ENCODE assay signal across 8 cellular contexts in genomic region chr1:39407889-39408640, GRCh38.
A peak's percentile ranks its signal among the peaks of the same experiment; 100 is the strongest.
DNase-seq lines count a peak whose midpoint lies in the region; ATAC-seq and TF ChIP-seq lines count a peak whose summit lies in the region.

No MANE protein-coding gene starts in this region.

- TF ChIP-seq EP300 in suprapubic skin (IDR thresholded peaks at IDR 0.05) = no peak

- TF ChIP-seq POLR2A in suprapubic skin (IDR thresholded peaks at IDR 0.05) = peak in 1 of 2 donors; percentile 19

- H3K36me3 ChIP-seq in Caco-2 (ENCODE audit: control insufficient read depth, insufficient read depth, low read length) = no peaks in the 10 kb centered on the region
- peaks cover 27% of the 10 kb centered on the region for H3K36me3 ChIP-seq in HUES64 (ENCODE audit: insufficient read depth, low read length)
- peaks cover 6% of the 10 kb centered on the region for H3K36me3 ChIP-seq in suprapubic skin

- H3K9me3 Mint-ChIP-seq in Caco-2 (ENCODE audit: unreplicated experiment) = no peaks in the 10 kb centered on the region
- H3K9me3 Mint-ChIP-seq in activated naive CD8-positive, alpha-beta T cell treated with anti-CD3 and anti-CD28 coated beads for 36 hours = no peaks in the 10 kb centered on the region

- BruUV-seq in Caco-2 (replicated peaks; lab: Mats Ljungman, UMichigan) = TSS peak; percentile 93

- peak overlapping the region; percentile 82 for H3K4me3 Mint-ChIP-seq in Caco-2 (ENCODE audit: unreplicated experiment)
- H3K4me3 Mint-ChIP-seq in activated naive CD8-positive, alpha-beta T cell treated with anti-CD3 and anti-CD28 coated beads for 36 hours = peak overlapping the region; percentile 81

- TF ChIP-seq CTCF in Caco-2 (IDR thresholded peaks at IDR 0.05; ENCODE audit: insufficient read depth in 1 of 2, low read depth in 1 of 2, low read length in 1 of 2, severe bottlenecking in 1 of 2, unreplicated experiment in 1 of 2) (peak in 1 of 2 experiments; percentile 16), suprapubic skin (IDR thresholded peaks at IDR 0.05) (no peak)

- H3K27me3 Mint-ChIP-seq in Caco-2 (ENCODE audit: insufficient read depth, unreplicated experiment) = no peaks in the 10 kb centered on the region
- no peaks in the 10 kb centered on the region for H3K27me3 Mint-ChIP-seq in activated naive CD8-positive, alpha-beta T cell treated with anti-CD3 and anti-CD28 coated beads for 36 hours

- peak overlapping the region; percentile 84 for H3K27ac Mint-ChIP-seq in Caco-2 (ENCODE audit: unreplicated experiment)
- peak overlapping the region; percentile 34 for H3K27ac Mint-ChIP-seq in activated naive CD8-positive, alpha-beta T cell treated with anti-CD3 and anti-CD28 coated beads for 36 hours

- H3K9me3 ChIP-seq in Caco-2 (no peaks in the 10 kb centered on the region), HUES64 (ENCODE audit: insufficient read depth, low read depth, low read length) (no peaks in the 10 kb centered on the region), suprapubic skin (no peaks in the 10 kb centered on the region)

- H3K9ac ChIP-seq in HUES64 (ENCODE audit: low read depth, low read length) = peak overlapping the region; percentile 85

- 5% methylated on average over 38 of the region's 38 CpGs for WGBS in HUES64
- WGBS in suprapubic skin = 16% methylated on average over 23 of the region's 38 CpGs

- DNase-seq in Caco-2 (peak in 1 of 2 experiments; percentile 32), left kidney (ENCODE audit: low read depth, low spot score) (peak; percentile 91), suprapubic skin (ENCODE audit: low spot score in 2 of 2) (no peak), medulla oblongata (ENCODE audit: extremely low spot score) (no peak), NCI-H226 (no peak)
- DNase-seq in activated naive CD8-positive, alpha-beta T cell treated with anti-CD3 and anti-CD28 coated beads for 36 hours = no peak

- CTCF ChIA-PET in Caco-2 (lab: Charles Lee) = interaction anchor here (1.0 to 1.2 kb wide), 2 partner anchors 9 to 21 kb away, joined by 4 to 7 read pairs; no protein-coding TSS in a partner anchor

- no peak for ATAC-seq in GM21526 (IDR thresholded peaks at IDR 0.05; ENCODE audit: low FRiP score, unreplicated experiment)

- H3K36me3 Mint-ChIP-seq in Caco-2 (ENCODE audit: insufficient read depth, unreplicated experiment) = peaks cover 32% of the 10 kb centered on the region
- H3K36me3 Mint-ChIP-seq in activated naive CD8-positive, alpha-beta T cell treated with anti-CD3 and anti-CD28 coated beads for 36 hours = peaks cover 5% of the 10 kb centered on the region

- H3K27ac ChIP-seq in HUES64 (ENCODE audit: low read depth, low read length) (peak overlapping the region; percentile 94), suprapubic skin (peak overlapping the region; percentile 90)

- intact Hi-C loops in Caco-2 (cut with micrococcal nuclease; ENCODE audit: unreplicated experiment) = loop anchor here (1.0 kb wide), 1 partner anchor 10 kb away; no protein-coding TSS in a partner anchor

- H3K4me1 ChIP-seq in Caco-2 (peaks cover 23% of the 10 kb centered on the region), HUES64 (ENCODE audit: insufficient read depth, low read length) (peaks cover 39% of the 10 kb centered on the region), suprapubic skin (peaks cover 77% of the 10 kb centered on the region)

- H3K4me3 ChIP-seq in Caco-2 (ENCODE audit: low read depth, low read length) (peak overlapping the region; percentile 78), HUES64 (ENCODE audit: low read length) (peak overlapping the region; percentile 72), suprapubic skin (peak overlapping the region; percentile 88)

- H3K4me1 Mint-ChIP-seq in Caco-2 (ENCODE audit: low read depth, unreplicated experiment) = peaks cover 22% of the 10 kb centered on the region
- peaks cover 61% of the 10 kb centered on the region for H3K4me1 Mint-ChIP-seq in activated naive CD8-positive, alpha-beta T cell treated with anti-CD3 and anti-CD28 coated beads for 36 hours

- no peaks in the 10 kb centered on the region for H3K27me3 ChIP-seq in Caco-2 (replicated peaks; ENCODE audit: control insufficient read depth, insufficient read depth, low read length)
- no peaks in the 10 kb centered on the region for H3K27me3 ChIP-seq in HUES64 (ENCODE audit: insufficient read depth, low read length)
- no peaks in the 10 kb centered on the region for H3K27me3 ChIP-seq in suprapubic skin

- POLR2A ChIA-PET in Caco-2 (lab: Charles Lee) = interaction anchor here (0.8 to 1.0 kb wide), 2 partner anchors 9 to 21 kb away, joined by 3 read pairs; no protein-coding TSS in a partner anchor
